8 cellular contexts compared by ENCODE assay signal in the genomic region with DNA sequence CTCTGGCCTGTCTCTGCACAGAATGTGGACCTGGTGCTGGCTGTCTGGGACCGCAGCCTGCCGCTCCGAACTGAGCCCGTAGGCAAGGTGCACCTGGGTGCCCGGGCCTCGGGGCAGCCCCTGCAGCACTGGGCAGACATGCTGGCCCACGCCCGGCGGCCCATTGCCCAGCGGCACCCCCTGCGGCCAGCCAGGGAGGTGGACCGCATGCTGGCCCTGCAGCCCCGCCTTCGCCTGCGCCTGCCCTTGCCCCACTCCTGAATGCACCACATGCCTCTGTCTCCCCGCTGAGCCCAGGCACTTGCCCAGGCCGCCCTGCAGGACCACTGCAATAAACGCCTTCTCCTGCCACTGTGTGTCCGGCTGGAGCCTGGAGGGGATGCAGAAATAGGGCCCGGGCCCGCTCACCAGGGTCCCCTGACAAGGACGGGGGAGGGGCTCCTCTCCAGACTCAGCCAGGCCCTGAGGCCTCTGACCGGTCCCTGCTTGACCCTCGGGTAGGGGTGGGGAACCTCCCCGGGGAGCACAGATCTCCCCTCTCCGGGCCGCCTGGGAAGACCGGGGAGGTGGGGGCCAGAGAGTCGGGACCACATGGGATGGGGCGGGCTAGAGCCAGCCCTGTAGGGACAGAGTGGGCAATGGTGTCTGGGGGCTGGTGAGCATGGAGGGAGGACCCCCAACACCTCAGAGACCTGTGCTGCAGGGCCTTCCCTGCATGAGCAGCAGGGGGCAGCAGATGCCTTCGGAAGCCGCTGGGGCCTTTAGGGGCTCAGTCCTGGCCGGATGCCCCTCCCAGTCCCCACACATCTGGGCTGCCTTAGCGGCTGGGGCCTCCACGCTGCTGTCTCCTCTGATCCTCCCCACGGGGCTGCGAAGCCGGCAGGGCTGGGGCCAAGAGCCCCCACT. TPM values are rescaled to one million over a fixed set of nuclear protein-coding genes. Genes with fewer than 3 reads are reported as not detected.
A peak's percentile ranks its signal among the peaks of the same experiment; 100 is the strongest.
DNase-seq lines count a peak whose midpoint lies in the region; ATAC-seq lines count a peak whose summit lies in the region.

No MANE protein-coding gene starts in this region.

- intact Hi-C loops in left cardiac atrium (cut with DNase I), result loop anchor here (2.0 to 5.0 kb wide), 2 partner anchors 313 to 315 kb away; no protein-coding TSS in a partner anchor

- peak; percentile 50 for ATAC-seq in HG03139 (IDR thresholded peaks at IDR 0.05; ENCODE audit: unreplicated experiment)
- ATAC-seq in left cardiac atrium, result peak; percentile 52 to 69

- peak; percentile 13 for DNase-seq in SKM-1 treated with dmso at 0.1 percent for 144 hours (lab: John Stamatoyannopoulos, UW; ENCODE audit: unreplicated experiment)
- DNase-seq in SKM-1 (lab: John Stamatoyannopoulos, UW; ENCODE audit: unreplicated experiment), result no peak
- peak; percentile 63 for DNase-seq in SK-N-DZ (ENCODE audit: low spot score)
- DNase-seq in activated naive CD4-positive, alpha-beta T cell treated with Interleukin-2 at 50 U/mL for 16 hours, result peak; percentile 81
- peak; percentile 70 for DNase-seq in left cardiac atrium
- DNase-seq in stimulated activated CD4-positive, alpha-beta T cell treated with anti-CD3 and anti-CD28 coated beads, Interleukin-12 subunit alpha, Interleukin-12 subunit beta, amount 100 ng/mL, for 4 hours, result peak; percentile 75
- no peak for DNase-seq in OCI-M2 (lab: John Stamatoyannopoulos, UW; ENCODE audit: unreplicated experiment)

RNA-seq across cellular contexts. Expression of a gene that starts 1.4 kb away (rescaled TPM):
- 0.77 TPM in 1 of 2 replicates, not detected in the other for polyA plus RNA-seq in SK-N-DZ (2014; cell fraction: cytosol; rRNA removed)
- not detected in 2 replicates for polyA plus RNA-seq in SK-N-DZ (2014; cell fraction: nucleus; rRNA removed)
- total RNA-seq in left cardiac atrium, result under 1 TPM; 0.35 to 0.52 TPM

RNA-seq across cellular contexts. Expression of a gene that starts 2.6 kb away (rescaled TPM):
- not detected in 2 replicates for polyA plus RNA-seq in SK-N-DZ (2014; cell fraction: cytosol; rRNA removed)
- not detected in 2 replicates for polyA plus RNA-seq in SK-N-DZ (2014; cell fraction: nucleus; rRNA removed)
- total RNA-seq in left cardiac atrium, result not detected

RNA-seq across cellular contexts. Expression of a gene that starts 15.5 kb away (rescaled TPM):
- polyA plus RNA-seq in SK-N-DZ (2014; cell fraction: cytosol; rRNA removed), result 1.0 and 1.8 TPM in 2 replicates
- polyA plus RNA-seq in SK-N-DZ (2014; cell fraction: nucleus; rRNA removed), result 0.20 and 0.70 TPM in 2 replicates
- total RNA-seq in left cardiac atrium, result 10 to 100 TPM; 24.9 to 31.2 TPM

RNA-seq across cellular contexts. Expression of a gene that starts 54.3 kb away (rescaled TPM):
- not detected in 2 replicates for polyA plus RNA-seq in SK-N-DZ (2014; cell fraction: cytosol; rRNA removed)
- polyA plus RNA-seq in SK-N-DZ (2014; cell fraction: nucleus; rRNA removed), result not detected in 2 replicates
- under 1 TPM; 0.10 to 0.50 TPM for total RNA-seq in left cardiac atrium

Comparison
In these comparisons a context has a peak if more than half of its experiments do, and no peak if none do; other contexts are left out.
1. DNase-seq: peak in SKM-1 treated with dmso at 0.1 percent for 144 hours (single experiment), SK-N-DZ (single experiment), activated naive CD4-positive, alpha-beta T cell treated with Interleukin-2 at 50 U/mL for 16 hours (single experiment), left cardiac atrium (single experiment) and stimulated activated CD4-positive, alpha-beta T cell treated with anti-CD3 and anti-CD28 coated beads, Interleukin-12 subunit alpha, Interleukin-12 subunit beta, amount 100 ng/mL, for 4 hours (single experiment); none in SKM-1 (single experiment) and OCI-M2 (single experiment).